In genomic region chr17:81037783-81038733, GRCh38 we compare ENCODE assay signal across 12 cellular contexts. TPM values are rescaled to one million over a fixed set of nuclear protein-coding genes. Genes with fewer than 3 reads are reported as not detected.
A peak's percentile ranks its signal among the peaks of the same experiment; 100 is the strongest.
DNase-seq lines count a peak whose midpoint lies in the region; ATAC-seq and TF ChIP-seq lines count a peak whose summit lies in the region.
"Had no signal": no experiment of that assay in that cellular context is flagged by ENCODE, and none has a peak within 500 bp of the region (broad histone marks: within the 10 kb centered on the region; RNA-seq: fewer than 3 reads in every experiment).

No MANE protein-coding gene starts in this region.

- H3K14ac ChIP-seq in neuronal stem cell (ENCODE audit: low read length): peak overlapping the region; percentile 33

- no peaks in the 10 kb centered on the region for H3K27me3 ChIP-seq in CD8-positive, alpha-beta T cell (ENCODE audit: insufficient read depth, low read length)
- peaks cover 0 to 3% (median 0%) of the 10 kb centered on the region in 3 experiments for H3K27me3 ChIP-seq in neuronal stem cell (ENCODE audit: control insufficient read depth in 3 of 3, insufficient read depth in 3 of 3, low read depth in 1 of 3, low read length in 3 of 3)

- no peak overlapping the region for H4K8ac ChIP-seq in neuronal stem cell (ENCODE audit: low read depth, low read length)

- no peak overlapping the region for H3K27ac ChIP-seq in CD8-positive, alpha-beta T cell (ENCODE audit: low read depth, low read length)
- peak overlapping the region; percentile 95 for H3K27ac ChIP-seq in VCaP
- H3K27ac ChIP-seq in neuronal stem cell (replicated peaks; ENCODE audit: low read length): no peak overlapping the region

- H3K4me3 ChIP-seq in CD8-positive, alpha-beta T cell (ENCODE audit: low read depth, low read length): no peak overlapping the region
- H3K4me3 ChIP-seq in neuronal stem cell (ENCODE audit: low read length in 2 of 2): no peak overlapping the region

- no peak overlapping the region for H2BK12ac ChIP-seq in neuronal stem cell (ENCODE audit: low read length)

- no peak overlapping the region for H3K4ac ChIP-seq in neuronal stem cell (ENCODE audit: low read length)

- no peak overlapping the region for H3K18ac ChIP-seq in neuronal stem cell (ENCODE audit: low read length)

- H4K91ac ChIP-seq in neuronal stem cell (ENCODE audit: low read depth, low read length, poor library complexity): no peak overlapping the region

- no peak overlapping the region for H2BK15ac ChIP-seq in neuronal stem cell (ENCODE audit: low read length)

- H3K9ac ChIP-seq in neuronal stem cell (ENCODE audit: low read depth, low read length, poor library complexity): no peak overlapping the region

- H3K27me3 Mint-ChIP-seq in CD8-positive, alpha-beta T cell (ENCODE audit: low read depth): no peaks in the 10 kb centered on the region

- POLR2A ChIA-PET in CD8-positive, alpha-beta T cell (lab: Charles Lee): interaction anchor here (1.8 kb wide), 1 partner anchor 20 kb away, joined by 5 read pairs; no protein-coding TSS in a partner anchor

- no peak overlapping the region for H2BK120ac ChIP-seq in neuronal stem cell (ENCODE audit: low read depth, low read length)

- H3K4me2 ChIP-seq in neuronal stem cell (ENCODE audit: insufficient read depth, low read length, poor library complexity, severe bottlenecking): no peak overlapping the region

- H2AK5ac ChIP-seq in neuronal stem cell (ENCODE audit: low read depth, low read length): no peak overlapping the region

- no peaks in the 10 kb centered on the region for H3K36me3 Mint-ChIP-seq in CD8-positive, alpha-beta T cell

- no peak overlapping the region for H2AFZ ChIP-seq in neuronal stem cell (ENCODE audit: low read length)

- H3K79me1 ChIP-seq in neuronal stem cell (ENCODE audit: low read depth, low read length): peaks cover 35% of the 10 kb centered on the region

- H2BK5ac ChIP-seq in neuronal stem cell (ENCODE audit: low read length): no peak overlapping the region

- H3K4me1 Mint-ChIP-seq in CD8-positive, alpha-beta T cell (ENCODE audit: low read depth): peaks cover 25% of the 10 kb centered on the region

- H3K9me3 ChIP-seq in CD8-positive, alpha-beta T cell (ENCODE audit: low read length): no peaks in the 10 kb centered on the region
- peaks cover 0 to 2% of the 10 kb centered on the region in 2 donors for H3K9me3 ChIP-seq in neuronal stem cell (replicated peaks in 1 of 2; ENCODE audit: control insufficient read depth in 2 of 2, insufficient read depth in 1 of 2, low read depth in 1 of 2, low read length in 2 of 2)

- H3K4me3 Mint-ChIP-seq in CD8-positive, alpha-beta T cell: peak overlapping the region; percentile 15
- H3K4me3 Mint-ChIP-seq: activated T-cell treated with anti-CD3 and anti-CD28 coated beads, Interleukin-2, amount 50 U/mL, for 24 hours; T-helper 1 cell treated with Interleukin-12 subunit alpha and Interleukin-12 subunit beta and Interleukin-4 antibody, amounts not matched to agents 30 μg/mL and 1 μg/mL, for 36 hours had no signal

- H3K9me3 Mint-ChIP-seq in CD8-positive, alpha-beta T cell: no peaks in the 10 kb centered on the region
- H3K9me3 Mint-ChIP-seq: activated T-cell treated with anti-CD3 and anti-CD28 coated beads, Interleukin-2, amount 50 U/mL, for 24 hours; dendritic cell treated with granulocyte-macrophage colony-stimulating factor and Interleukin-4, amounts not matched to agents 40 ng/mL and 50 ng/mL, for 4 days; T-helper 1 cell treated with Interleukin-12 subunit alpha and Interleukin-12 subunit beta and Interleukin-4 antibody, amounts not matched to agents 30 μg/mL and 1 μg/mL, for 36 hours had no signal

- no peak for TF ChIP-seq CTCF in CD8-positive, alpha-beta T cell (IDR thresholded peaks at IDR 0.05)
- 0 out of 2 replicates have a peak, but pooled peaks have one; percentile 18 for TF ChIP-seq CTCF in VCaP (conservative IDR thresholded peaks at IDR 0.05)
- no peak for TF ChIP-seq CTCF in GM20000 (IDR thresholded peaks at IDR 0.05; ENCODE audit: extremely low read depth, missing control alignments)

- H3K4me1 ChIP-seq in CD8-positive, alpha-beta T cell (ENCODE audit: insufficient read depth, low read length): peaks cover 11% of the 10 kb centered on the region
- peaks cover 29 to 38% of the 10 kb centered on the region in 2 donors for H3K4me1 ChIP-seq in neuronal stem cell (ENCODE audit: control insufficient read depth in 2 of 2, insufficient read depth in 1 of 2, low read depth in 1 of 2, low read length in 2 of 2)

- CTCF ChIA-PET in CD8-positive, alpha-beta T cell (lab: Charles Lee): interaction anchor here (1.3 to 5.6 kb wide), 3 partner anchors 14 to 49 kb away, joined by 3 to 29 read pairs (median 11); no protein-coding TSS in a partner anchor

- WGBS in neuronal stem cell (ENCODE audit: extremely low coverage in 2 of 2, insufficient read length in 2 of 2, insufficient replicate concordance in 1 of 2), 2 donors: no CpG with 5 or more reads among the region's 31 CpGs

- intact Hi-C loops in CD8-positive, alpha-beta T cell (cut with DNase I, micrococcal nuclease): loop anchor here in 1 of 2 experiments (10.0 kb wide), 1 partner anchor 447 kb away; no protein-coding TSS in a partner anchor

- H3K27ac Mint-ChIP-seq in CD8-positive, alpha-beta T cell: no peak overlapping the region
- H3K27ac Mint-ChIP-seq: activated T-cell treated with anti-CD3 and anti-CD28 coated beads, Interleukin-2, amount 50 U/mL, for 24 hours; dendritic cell treated with granulocyte-macrophage colony-stimulating factor and Interleukin-4, amounts not matched to agents 40 ng/mL and 50 ng/mL, for 4 days; T-helper 1 cell treated with Interleukin-12 subunit alpha and Interleukin-12 subunit beta and Interleukin-4 antibody, amounts not matched to agents 30 μg/mL and 1 μg/mL, for 36 hours had no signal

- no peaks in the 10 kb centered on the region for H3K36me3 ChIP-seq in CD8-positive, alpha-beta T cell (ENCODE audit: insufficient read depth, low read length)
- peaks cover 5 to 25% of the 10 kb centered on the region in 2 donors for H3K36me3 ChIP-seq in neuronal stem cell (replicated peaks in 1 of 2; ENCODE audit: control insufficient read depth in 2 of 2, insufficient read depth in 2 of 2, low read length in 2 of 2)

- no peak for ATAC-seq in CD8-positive, alpha-beta T cell
- ATAC-seq in HG02981 (IDR thresholded peaks at IDR 0.05; ENCODE audit: unreplicated experiment): no peak
- ATAC-seq in esophagus mucosa: no peak

- DNase-seq in CD8-positive, alpha-beta T cell: no peak
- DNase-seq in glomerular visceral epithelial cell (ENCODE audit: extremely low spot score): peak; percentile 73
- no peak for DNase-seq in neuronal stem cell (ENCODE audit: low spot score)
- no peak for DNase-seq in GM20000 (ENCODE audit: low spot score)
- DNase-seq in dermis blood vessel endothelial cell: no peak
- DNase-seq: activated T-cell treated with anti-CD3 and anti-CD28 coated beads, Interleukin-2, amount 50 U/mL, for 24 hours; AML-193 had no signal

- H3K23ac ChIP-seq in neuronal stem cell (ENCODE audit: low read depth, low read length, poor library complexity): peak overlapping the region; percentile 89

RNA-seq across cellular contexts. Expression of gene BAIAP2, which starts 3.1 kb away (rescaled TPM):
- total RNA-seq in CD8-positive, alpha-beta T cell: 1 to 10 TPM; 8.5 to 9.1 TPM
- polyA plus RNA-seq in neuronal stem cell (2013, experiment 1 of 2): 30.9 TPM
- 31.6 TPM for polyA plus RNA-seq in neuronal stem cell (2013, experiment 2 of 2)
- 111 TPM for total RNA-seq in esophagus mucosa
- 27.7 and 53.9 TPM in 2 replicates for total RNA-seq in dermis blood vessel endothelial cell

RNA-seq across cellular contexts. Expression of gene CHMP6, which starts 46.4 kb away (rescaled TPM):
- 10 to 100 TPM; 10.6 to 11.5 TPM for total RNA-seq in CD8-positive, alpha-beta T cell
- 14.3 TPM for polyA plus RNA-seq in neuronal stem cell (2013, experiment 1 of 2)
- polyA plus RNA-seq in neuronal stem cell (2013, experiment 2 of 2): 13.1 TPM
- 22.2 TPM for total RNA-seq in esophagus mucosa
- total RNA-seq in dermis blood vessel endothelial cell: 19.2 and 28.6 TPM in 2 replicates
